10 cellular contexts compared by ENCODE assay signal in genomic region chr22:46110215-46110614, GRCh38. TPM values are rescaled to one million over a fixed set of nuclear protein-coding genes. Genes with fewer than 3 reads are reported as not detected.
DNase-seq lines count a peak whose midpoint lies in the region; ATAC-seq, FAIRE-seq and TF ChIP-seq lines count a peak whose summit lies in the region.
"Had no signal": no experiment of that assay in that cellular context is flagged by ENCODE, and none has a peak within 500 bp of the region (broad histone marks: within the 10 kb centered on the region; RNA-seq: fewer than 3 reads in every experiment).

No MANE protein-coding gene starts in this region.

- DNase-seq in AG10803 (ENCODE audit: low read depth) (peak; percentile 45), HT-29 (ENCODE audit: low spot score) (peak; percentile 57), bronchial epithelial cell (ENCODE audit: low read depth) (peak; percentile 50), myocyte (ENCODE audit: low read depth) (peak; percentile 48), NCI-H2171 (lab: John Stamatoyannopoulos, UW) (no peak), GM13976 (ENCODE audit: low spot score) (no peak), GM13977 (ENCODE audit: low spot score) (no peak)
- DNase-seq: activated CD8-positive, alpha-beta memory T cell treated with anti-CD3 and anti-CD28 coated beads, Interleukin-2, amount 50 U/mL, for 4 hours; NCI-H774 had no signal

- FAIRE-seq in bronchial epithelial cell (lab: Jason Lieb, UNC) = no peak

- TF ChIP-seq CTCF in AG10803 (conservative IDR thresholded peaks at IDR 0.05; ENCODE audit: low read length) (no peak), bronchial epithelial cell (IDR thresholded peaks at IDR 0.05; ENCODE audit: insufficient read depth, low read length, severe bottlenecking) (no peak), GM13976 (IDR thresholded peaks at IDR 0.05; ENCODE audit: borderline replicate concordance, control extremely low read depth, extremely low read depth, insufficient read depth, missing control alignments) (no peak), GM13977 (IDR thresholded peaks at IDR 0.05; ENCODE audit: extremely low read depth, insufficient read depth, missing control alignments) (no peak)

- no peak overlapping the region for H3K4me3 ChIP-seq in AG10803 (ENCODE audit: low read length)
- H3K4me3 ChIP-seq in bronchial epithelial cell (ENCODE audit: low read depth, low read length) = no peak overlapping the region

- ATAC-seq in GM21717 (IDR thresholded peaks at IDR 0.05; ENCODE audit: unreplicated experiment) = no peak

- in situ Hi-C loops in GM13976 (cut with MboI; ENCODE audit: low sequenced_read_pairs, unreplicated experiment) (loop anchor here (25.0 kb wide), 2 partner anchors 473 to 548 kb away; no protein-coding TSS in a partner anchor), GM13977 (cut with MboI; ENCODE audit: low pct_unique_long_range_greater_than_20kb, low sequenced_read_pairs, unreplicated experiment) (no loop called here)

- peaks cover 47% of the 10 kb centered on the region for H3K36me3 ChIP-seq in bronchial epithelial cell (ENCODE audit: control insufficient read depth, insufficient read depth, low read length)

- H3K27me3 ChIP-seq in bronchial epithelial cell (ENCODE audit: control insufficient read depth, insufficient read depth, low read length) = no peaks in the 10 kb centered on the region

RNA-seq across cellular contexts. Expression of gene PPARA, which starts 40.1 kb away (rescaled TPM):
- 14.6 and 18.1 TPM in 2 replicates for total RNA-seq in HT-29 (2014; rRNA removed; shearing (Covaris generic))
- total RNA-seq in bronchial epithelial cell (7.6 and 10.5 TPM in 2 replicates), myocyte (17.5 and 26.3 TPM in 2 replicates)
- 7.7 TPM for polyA plus RNA-seq in myocyte (2012)

Comparison
In these comparisons a context has a peak if more than half of its experiments do, and no peak if none do; other contexts are left out.
1. DNase-seq: peak in AG10803 (single experiment), HT-29 (single experiment), bronchial epithelial cell (single experiment) and myocyte (single experiment); none in NCI-H2171 (single experiment), GM13976 (single experiment) and GM13977 (single experiment).